ENCODE assay signal across 17 cellular contexts in the genomic region with DNA sequence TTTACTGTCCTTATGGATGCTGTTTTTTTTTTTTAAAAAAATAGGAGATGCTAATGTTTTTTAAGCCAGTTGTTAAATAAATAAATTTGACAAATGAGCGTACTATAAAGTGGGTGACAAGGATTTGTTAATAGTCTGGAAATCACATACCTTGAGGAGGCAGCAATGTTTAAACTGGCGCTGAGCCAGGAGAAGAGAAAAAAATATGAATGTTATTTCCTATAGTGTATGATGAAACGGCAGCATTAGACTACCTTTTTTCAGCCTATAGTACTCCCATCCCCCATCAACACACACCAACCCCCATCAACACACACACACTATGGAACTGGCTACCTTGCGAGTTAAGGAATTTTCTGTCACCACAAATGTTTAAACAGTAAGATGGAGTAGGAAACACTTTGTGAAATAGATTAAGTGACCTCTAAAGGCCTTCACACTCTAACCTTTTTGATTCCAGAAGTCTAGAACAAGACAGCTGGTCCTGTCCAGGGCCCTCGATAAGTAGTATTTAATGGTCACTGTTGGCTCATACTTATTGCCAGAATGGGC. TPM values are rescaled to one million over a fixed set of nuclear protein-coding genes. Genes with fewer than 3 reads are reported as not detected.
DNase-seq lines count a peak whose midpoint lies in the region; ATAC-seq and TF ChIP-seq lines count a peak whose summit lies in the region.
"Had no signal": no experiment of that assay in that cellular context is flagged by ENCODE, and none has a peak within 500 bp of the region (broad histone marks: within the 10 kb centered on the region; RNA-seq: fewer than 3 reads in every experiment).

No MANE protein-coding gene starts in this region.

- H3K4me1 Mint-ChIP-seq in effector memory CD8-positive, alpha-beta T cell (ENCODE audit: low read depth in 2 of 2), result peaks cover 21 to 41% of the 10 kb centered on the region in 2 donors
- H3K4me1 Mint-ChIP-seq: CD14-positive monocyte had no signal

- DNase-seq in RWPE2 (ENCODE audit: low spot score) (no peak), left lung (no peak), amniotic stem cell (lab: John Stamatoyannopoulos, UW) (no peak), NCI-H526 treated with DMSO at 0.1 percent for 48 hours (lab: John Stamatoyannopoulos, UW) (no peak)
- DNase-seq in effector memory CD8-positive, alpha-beta T cell, result no peak
- DNase-seq: DMS 273 treated with DMSO at 0.1 percent for 48 hours, DND-41, H7, HFFc6, NCI-H1105, NCI-H1694 treated with DMSO at 0.1 percent for 48 hours, NCI-H510A, NCI-H82 had no signal

- no peaks in the 10 kb centered on the region for H3K9me3 Mint-ChIP-seq in effector memory CD8-positive, alpha-beta T cell
- H3K9me3 Mint-ChIP-seq: HFFc6 had no signal

- no peak overlapping the region for H3K4me3 ChIP-seq in RWPE2 (ENCODE audit: severe bottlenecking)
- H3K4me3 ChIP-seq in left lung, result no peak overlapping the region

- H3K27me3 ChIP-seq in RWPE2 (ENCODE audit: insufficient read depth, poor library complexity, severe bottlenecking), result no peaks in the 10 kb centered on the region
- H3K27me3 ChIP-seq in left lung, result no peaks in the 10 kb centered on the region

- no peak overlapping the region for H3K27ac ChIP-seq in RWPE2 (ENCODE audit: poor library complexity, severe bottlenecking)
- H3K27ac ChIP-seq in left lung, result no peak overlapping the region
- H3K27ac ChIP-seq: RWPE1 had no signal

- no peak for TF ChIP-seq CTCF in RWPE2 (IDR thresholded peaks at IDR 0.05; ENCODE audit: poor library complexity, severe bottlenecking)
- TF ChIP-seq CTCF in left lung (IDR thresholded peaks at IDR 0.05), result no peak

- H3K36me3 ChIP-seq in RWPE2 (ENCODE audit: low read depth) (no peaks in the 10 kb centered on the region), left lung (no peaks in the 10 kb centered on the region)

- H3K9me3 ChIP-seq in RWPE2 (ENCODE audit: severe bottlenecking), result peaks cover 2% of the 10 kb centered on the region
- no peaks in the 10 kb centered on the region for H3K9me3 ChIP-seq in left lung

- H3K4me3 Mint-ChIP-seq in effector memory CD8-positive, alpha-beta T cell, result peak overlapping the region in 1 of 2 donors; percentile 75
- H3K4me3 Mint-ChIP-seq: CD14-positive monocyte, HFFc6 had no signal

- H3K27me3 Mint-ChIP-seq in effector memory CD8-positive, alpha-beta T cell, result no peaks in the 10 kb centered on the region

- H3K36me3 Mint-ChIP-seq in effector memory CD8-positive, alpha-beta T cell (ENCODE audit: insufficient read depth), result peaks cover 30% of the 10 kb centered on the region

- H3K27ac Mint-ChIP-seq in effector memory CD8-positive, alpha-beta T cell, result peak overlapping the region; percentile 45 to 96
- H3K27ac Mint-ChIP-seq: HFFc6 had no signal

- ATAC-seq in RWPE2 (ENCODE audit: low read depth), result peak; percentile 66; the same call in 2 of the 3 replicates
- no peak for ATAC-seq in effector memory CD8-positive, alpha-beta T cell (replicated peaks)
- ATAC-seq in left lung, result peak; percentile 83
- no peak for ATAC-seq in HG03457 (IDR thresholded peaks at IDR 0.05; ENCODE audit: unreplicated experiment)
- ATAC-seq in HG02759 (IDR thresholded peaks at IDR 0.05; ENCODE audit: unreplicated experiment), result no peak

- H3K4me1 ChIP-seq in RWPE2 (ENCODE audit: insufficient read depth, poor library complexity, severe bottlenecking) (no peaks in the 10 kb centered on the region), left lung (no peaks in the 10 kb centered on the region)

- intact Hi-C loops in left lung (cut with DNase I), result no loop called here

RNA-seq across cellular contexts. Expression of a gene that starts 46.8 kb away (rescaled TPM):
- total RNA-seq in left lung, result 1 to 10 TPM in 1 of 2 donors, under 1 TPM in 1; 0.84 to 1.9 TPM

RNA-seq across cellular contexts. Expression of a gene that starts 46.9 kb away (rescaled TPM):
- 10 to 100 TPM; 70.6 to 83.2 TPM for total RNA-seq in left lung

Comparison
In these comparisons a context has a peak if more than half of its experiments do, and no peak if none do; other contexts are left out.
1. ATAC-seq: peak in RWPE2 (single experiment) and left lung (single experiment); none in effector memory CD8-positive, alpha-beta T cell (single experiment), HG03457 (single experiment) and HG02759 (single experiment).